ENCODE assay signal across 22 cellular contexts in the genomic region with DNA sequence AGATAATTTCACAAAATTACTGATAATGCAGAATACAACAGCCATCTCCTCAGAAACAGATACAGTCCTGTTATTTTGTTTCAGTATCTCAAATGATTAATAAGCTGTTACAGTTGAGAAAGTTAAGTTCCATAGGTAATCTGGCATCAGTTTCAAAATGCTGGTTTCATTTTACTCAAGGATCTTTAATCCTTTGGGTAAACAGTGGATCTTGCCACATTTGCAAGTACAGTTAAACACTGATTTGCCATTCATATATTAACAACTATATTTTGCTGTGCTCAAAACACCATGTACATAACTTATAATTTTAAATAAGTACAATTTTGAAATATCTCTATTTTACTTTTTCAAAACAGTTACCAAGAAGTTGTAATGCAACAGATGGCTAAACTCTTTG.
"Had no signal": no experiment of that assay in that cellular context is flagged by ENCODE, and none has a peak within 500 bp of the region (broad histone marks: within the 10 kb centered on the region; RNA-seq: fewer than 3 reads in every experiment).

No MANE protein-coding gene starts in this region.

- H3K27me3 Mint-ChIP-seq: activated naive CD8-positive, alpha-beta T cell; naive B cell; stimulated activated naive CD8-positive, alpha-beta T cell treated with anti-CD3 and anti-CD28 coated beads, Interleukin-15, amount 100 ng/mL, for 72 hours had no signal

- H3K4me1 ChIP-seq: gastrocnemius medialis, heart left ventricle, psoas muscle, sigmoid colon, testis, upper lobe of left lung had no signal

- DNase-seq: activated CD4-positive, alpha-beta T cell treated with anti-CD3 and anti-CD28 coated beads for 4 hours; activated CD8-positive, alpha-beta memory T cell treated with anti-CD3 and anti-CD28 coated beads, Interleukin-2, amount 50 U/mL, for 4 hours; activated CD8-positive, alpha-beta T cell treated with anti-CD3 and anti-CD28 coated beads, Interleukin-2, amount 10 ng/mL, durations not matched to agents 7 days and 5 days; activated gamma-delta T cell treated with Interleukin-2 at 50 U/mL for 16 hours; activated T-cell treated with anti-CD3 and anti-CD28 coated beads, Interleukin-2, amount 50 U/mL, for 48 hours; brain microvascular endothelial cell; effector CD8-positive, alpha-beta T cell; gastrocnemius medialis; heart left ventricle; left colon; mammary epithelial cell; naive B cell; psoas muscle; sigmoid colon; stimulated activated CD4-positive, alpha-beta T cell treated with anti-CD3 and anti-CD28 coated beads, Interleukin-1b, Interleukin-23, amount 100 ng/mL, for 48 hours; stimulated activated naive CD8-positive, alpha-beta T cell treated with anti-CD3 and anti-CD28 coated beads, Interleukin-15, amount 100 ng/mL, for 72 hours; T-helper 2 cell; testis; upper lobe of left lung had no signal

- H3K27me3 ChIP-seq: brain microvascular endothelial cell, gastrocnemius medialis, heart left ventricle, neural progenitor cell, sigmoid colon, testis, upper lobe of left lung had no signal

- H3K9me3 ChIP-seq: gastrocnemius medialis, heart left ventricle, psoas muscle, sigmoid colon, testis, upper lobe of left lung had no signal

- H2AFZ ChIP-seq: neural progenitor cell had no signal

- H3K9me3 Mint-ChIP-seq: naive B cell; neural progenitor cell; stimulated activated naive CD8-positive, alpha-beta T cell treated with anti-CD3 and anti-CD28 coated beads, Interleukin-15, amount 100 ng/mL, for 72 hours; WTC11 had no signal

- H3K4me3 Mint-ChIP-seq: activated CD8-positive, alpha-beta T cell treated with anti-CD3 and anti-CD28 coated beads, Interleukin-2, amount 10 ng/mL, durations not matched to agents 7 days and 5 days; activated naive CD8-positive, alpha-beta T cell; naive B cell; neural progenitor cell; stimulated activated naive CD8-positive, alpha-beta T cell treated with anti-CD3 and anti-CD28 coated beads, Interleukin-15, amount 100 ng/mL, for 72 hours; WTC11 had no signal

- H3K36me3 ChIP-seq: brain microvascular endothelial cell, gastrocnemius medialis, heart left ventricle, neural progenitor cell, sigmoid colon, upper lobe of left lung had no signal

- H3K9ac ChIP-seq: neural progenitor cell had no signal

- H3K4me1 Mint-ChIP-seq: naive B cell; neural progenitor cell; stimulated activated naive CD8-positive, alpha-beta T cell treated with anti-CD3 and anti-CD28 coated beads, Interleukin-15, amount 100 ng/mL, for 72 hours had no signal

- H3K4me3 ChIP-seq: gastrocnemius medialis, heart left ventricle, neural progenitor cell, psoas muscle, sigmoid colon, testis, upper lobe of left lung had no signal

- H3K4me2 ChIP-seq: neural progenitor cell had no signal

- H3K27ac ChIP-seq: brain microvascular endothelial cell, gastrocnemius medialis, heart left ventricle, neural progenitor cell, psoas muscle, sigmoid colon, testis, upper lobe of left lung had no signal

- H3K27ac Mint-ChIP-seq: activated CD8-positive, alpha-beta T cell treated with anti-CD3 and anti-CD28 coated beads, Interleukin-2, amount 10 ng/mL, durations not matched to agents 7 days and 5 days; activated naive CD8-positive, alpha-beta T cell; naive B cell; neural progenitor cell; stimulated activated naive CD8-positive, alpha-beta T cell treated with anti-CD3 and anti-CD28 coated beads, Interleukin-15, amount 100 ng/mL, for 72 hours; WTC11 had no signal

- H3K36me3 Mint-ChIP-seq: naive B cell, WTC11 had no signal

- ATAC-seq: activated CD8-positive, alpha-beta T cell treated with anti-CD3 and anti-CD28 coated beads, Interleukin-2, amount 10 ng/mL, durations not matched to agents 7 days and 5 days; gastrocnemius medialis; heart left ventricle; left colon; psoas muscle; stimulated activated naive CD8-positive, alpha-beta T cell treated with anti-CD3 and anti-CD28 coated beads, Interleukin-15, amount 100 ng/mL, for 72 hours; WTC11 had no signal
